Comparison of ENCODE assay signal across 18 cellular contexts in the genomic region with DNA sequence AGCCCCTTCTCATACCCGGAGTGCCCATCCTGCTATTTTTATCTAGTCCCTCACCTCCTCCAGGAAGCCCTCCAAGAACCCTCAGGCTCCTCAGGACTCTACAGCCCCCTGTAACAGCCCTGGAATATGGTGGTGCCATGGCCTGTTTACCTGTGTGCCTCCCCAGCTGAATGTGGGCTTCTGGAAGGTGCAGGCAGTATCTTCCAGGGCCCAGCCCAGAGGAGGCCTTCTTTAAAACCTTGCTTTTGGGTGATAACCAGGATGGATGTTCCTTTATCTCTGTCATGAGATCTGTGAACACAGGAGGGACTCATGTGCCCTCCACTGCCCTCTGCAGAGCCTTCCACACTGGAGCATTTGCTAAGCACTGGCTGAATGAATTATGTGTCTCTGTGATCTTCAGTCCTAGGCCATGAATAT.
"Had no signal": no experiment of that assay in that cellular context is flagged by ENCODE, and none has a peak within 500 bp of the region (broad histone marks: within the 10 kb centered on the region; RNA-seq: fewer than 3 reads in every experiment).

No MANE protein-coding gene starts in this region.

- H2AFZ ChIP-seq: hepatocyte had no signal

- H3K4me1 ChIP-seq: right atrium auricular region had no signal

- H3K79me2 ChIP-seq: hepatocyte had no signal

- DNase-seq: effector CD4-positive, alpha-beta T cell; endodermal cell; foreskin melanocyte; head of caudate nucleus; kidney; left cardiac atrium; left ventricle myocardium inferior; naive thymus-derived CD8-positive, alpha-beta T cell; nucleus accumbens; ovary; small intestine; stimulated activated CD4-positive, alpha-beta T cell treated with anti-CD3 and anti-CD28 coated beads, Interleukin-12 subunit alpha, Interleukin-12 subunit beta, amount 100 ng/mL, for 4 hours; stimulated activated naive CD4-positive, alpha-beta T cell; trophoblast cell had no signal

- H3K27ac ChIP-seq: coronary artery, hepatocyte, left ventricle myocardium inferior, ovary, right atrium auricular region had no signal

- H3K9me3 ChIP-seq: left ventricle myocardium inferior, ovary, right atrium auricular region had no signal

- H3K4me3 ChIP-seq: coronary artery, hepatocyte, left ventricle myocardium inferior, lung, ovary, right atrium auricular region had no signal

- H3K4me2 ChIP-seq: hepatocyte had no signal

- H3K27me3 ChIP-seq: hepatocyte, ovary, right atrium auricular region had no signal

- ATAC-seq: left cardiac atrium; naive thymus-derived CD8-positive, alpha-beta T cell had no signal

- H3K36me3 ChIP-seq: left ventricle myocardium inferior, ovary, right atrium auricular region had no signal
